Comparison of ENCODE assay signal across 1 cellular context in the genomic region with DNA sequence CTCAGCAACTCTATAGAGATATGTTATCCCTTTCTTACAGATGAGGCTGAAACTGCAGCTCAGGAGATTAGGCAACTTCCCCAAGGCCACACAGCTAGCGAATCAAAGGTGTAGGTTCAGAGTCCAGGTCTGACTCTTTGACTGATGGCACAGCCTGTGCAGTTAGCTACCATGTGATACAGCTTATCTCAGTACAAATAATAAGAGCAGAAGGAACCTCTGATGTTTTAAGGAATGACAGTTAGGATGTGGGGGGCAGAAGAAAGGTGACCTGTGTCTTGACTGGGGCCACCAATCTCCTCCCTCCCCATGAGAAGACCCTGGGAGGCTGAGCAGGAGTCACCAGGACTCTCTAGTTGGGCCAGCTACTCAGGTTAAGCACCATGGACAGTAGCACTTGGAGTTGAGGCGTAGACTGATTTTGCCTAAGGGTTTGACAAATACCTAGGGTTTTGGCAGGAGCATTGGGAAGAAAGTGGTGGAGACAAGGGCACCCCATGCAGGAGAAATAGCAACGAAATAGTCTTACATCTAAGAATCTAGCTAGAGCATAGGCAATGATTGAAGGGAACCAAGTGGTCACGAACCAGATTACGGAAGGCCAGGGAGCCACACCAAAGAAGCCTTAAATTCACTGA.
TF ChIP-seq lines count a peak whose summit lies in the region.

No MANE protein-coding gene starts in this region.

TF ChIP-seq in HepG2, 621 proteins besides CTCF, POLR2A, EP300 and RAD21 (continued from another document and continues in another):
- TF ChIP-seq, protein P1, sequence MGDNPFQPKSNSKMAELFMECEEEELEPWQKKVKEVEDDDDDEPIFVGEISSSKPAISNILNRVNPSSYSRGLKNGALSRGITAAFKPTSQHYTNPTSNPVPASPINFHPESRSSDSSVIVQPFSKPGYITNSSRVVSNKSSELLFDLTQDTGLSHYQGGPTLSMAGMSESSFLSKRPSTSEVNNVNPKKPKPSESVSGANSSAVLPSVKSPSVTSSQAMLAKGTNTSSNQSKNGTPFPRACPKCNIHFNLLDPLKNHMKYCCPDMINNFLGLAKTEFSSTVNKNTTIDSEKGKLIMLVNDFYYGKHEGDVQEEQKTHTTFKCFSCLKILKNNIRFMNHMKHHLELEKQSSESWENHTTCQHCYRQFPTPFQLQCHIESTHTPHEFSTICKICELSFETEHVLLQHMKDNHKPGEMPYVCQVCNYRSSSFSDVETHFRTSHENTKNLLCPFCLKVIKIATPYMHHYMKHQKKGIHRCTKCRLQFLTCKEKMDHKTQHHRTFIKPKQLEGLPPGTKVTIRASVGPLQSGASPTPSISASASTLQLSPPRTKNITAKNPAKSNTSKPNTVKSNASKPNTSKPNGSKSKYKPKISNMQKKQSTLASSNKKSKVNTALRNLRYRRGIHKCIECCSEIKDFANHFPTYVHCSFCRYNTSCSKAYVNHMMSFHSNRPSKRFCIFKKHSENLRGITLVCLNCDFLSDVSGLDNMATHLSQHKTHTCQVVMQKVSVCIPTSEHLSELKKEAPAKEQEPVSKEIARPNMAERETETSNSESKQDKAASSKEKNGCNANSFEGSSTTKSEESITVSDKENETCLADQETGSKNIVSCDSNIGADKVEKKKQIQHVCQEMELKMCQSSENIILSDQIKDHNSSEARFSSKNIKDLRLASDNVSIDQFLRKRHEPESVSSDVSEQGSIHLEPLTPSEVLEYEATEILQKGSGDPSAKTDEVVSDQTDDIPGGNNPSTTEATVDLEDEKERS (CRISPR knock-in tag; IDR thresholded peaks at IDR 0.05): peak; percentile 97
- peak; percentile 32; the same call in 1 of the 2 replicates for TF ChIP-seq HIVEP1 (CRISPR knock-in tag; IDR thresholded peaks at IDR 0.05)
- TF ChIP-seq ZNF431 (CRISPR knock-in tag; IDR thresholded peaks at IDR 0.05; ENCODE audit: borderline replicate concordance, low read depth): no peak
- TF ChIP-seq ZNF382 (CRISPR knock-in tag; IDR thresholded peaks at IDR 0.05; ENCODE audit: borderline replicate concordance): no peak
- TF ChIP-seq, protein P2, sequence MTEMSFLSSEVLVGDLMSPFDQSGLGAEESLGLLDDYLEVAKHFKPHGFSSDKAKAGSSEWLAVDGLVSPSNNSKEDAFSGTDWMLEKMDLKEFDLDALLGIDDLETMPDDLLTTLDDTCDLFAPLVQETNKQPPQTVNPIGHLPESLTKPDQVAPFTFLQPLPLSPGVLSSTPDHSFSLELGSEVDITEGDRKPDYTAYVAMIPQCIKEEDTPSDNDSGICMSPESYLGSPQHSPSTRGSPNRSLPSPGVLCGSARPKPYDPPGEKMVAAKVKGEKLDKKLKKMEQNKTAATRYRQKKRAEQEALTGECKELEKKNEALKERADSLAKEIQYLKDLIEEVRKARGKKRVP (CRISPR knock-in tag; IDR thresholded peaks at IDR 0.05): peak in 1 of 2 experiments; percentile 90; a peak in 2 of 4 replicates
- TF ChIP-seq JUN (CRISPR knock-in tag; IDR thresholded peaks at IDR 0.05): peak; percentile 89
- TF ChIP-seq ZNF331 (CRISPR knock-in tag; IDR thresholded peaks at IDR 0.05): peak; percentile 98
- peak; percentile 91 for TF ChIP-seq SAP130 (CRISPR knock-in tag; IDR thresholded peaks at IDR 0.05; ENCODE audit: low read depth)
- TF ChIP-seq, protein P3, sequence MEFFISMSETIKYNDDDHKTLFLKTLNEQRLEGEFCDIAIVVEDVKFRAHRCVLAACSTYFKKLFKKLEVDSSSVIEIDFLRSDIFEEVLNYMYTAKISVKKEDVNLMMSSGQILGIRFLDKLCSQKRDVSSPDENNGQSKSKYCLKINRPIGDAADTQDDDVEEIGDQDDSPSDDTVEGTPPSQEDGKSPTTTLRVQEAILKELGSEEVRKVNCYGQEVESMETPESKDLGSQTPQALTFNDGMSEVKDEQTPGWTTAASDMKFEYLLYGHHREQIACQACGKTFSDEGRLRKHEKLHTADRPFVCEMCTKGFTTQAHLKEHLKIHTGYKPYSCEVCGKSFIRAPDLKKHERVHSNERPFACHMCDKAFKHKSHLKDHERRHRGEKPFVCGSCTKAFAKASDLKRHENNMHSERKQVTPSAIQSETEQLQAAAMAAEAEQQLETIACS (CRISPR knock-in tag; IDR thresholded peaks at IDR 0.05): peak; percentile 13; the same call in 1 of the 2 replicates
- no peak for TF ChIP-seq PRMT3 (CRISPR knock-in tag; IDR thresholded peaks at IDR 0.05; ENCODE audit: borderline replicate concordance, low read depth)
- peak; percentile 99 for TF ChIP-seq NCOA2 (CRISPR knock-in tag; IDR thresholded peaks at IDR 0.05)
- TF ChIP-seq HMGA1 (CRISPR knock-in tag; conservative IDR thresholded peaks at IDR 0.05): no peak
- peak; percentile 71; the same call in 1 of the 2 replicates for TF ChIP-seq ZNF350 (CRISPR knock-in tag; IDR thresholded peaks at IDR 0.05; ENCODE audit: borderline replicate concordance, low read depth)
- TF ChIP-seq KAT8 (CRISPR knock-in tag; IDR thresholded peaks at IDR 0.05): peak; percentile 87
- TF ChIP-seq IRX3 (CRISPR knock-in tag; IDR thresholded peaks at IDR 0.05; ENCODE audit: borderline replicate concordance, low read depth): peak; percentile 28; the same call in 1 of the 2 replicates
- peak; percentile 17 for TF ChIP-seq IKZF4 (CRISPR knock-in tag; IDR thresholded peaks at IDR 0.05; ENCODE audit: borderline replicate concordance, low read depth, not compliant biosample characterization)
- peak; percentile 56; the same call in 1 of the 2 replicates for TF ChIP-seq ARHGAP35 (CRISPR knock-in tag; IDR thresholded peaks at IDR 0.05; ENCODE audit: borderline replicate concordance)
- TF ChIP-seq ZNF256 (CRISPR knock-in tag; conservative IDR thresholded peaks at IDR 0.05): peak; percentile 89; the same call in 1 of the 2 replicates
- TF ChIP-seq ZNF678 (CRISPR knock-in tag; IDR thresholded peaks at IDR 0.05): peak; percentile 86; the same call in 1 of the 2 replicates
- TF ChIP-seq, protein P4, sequence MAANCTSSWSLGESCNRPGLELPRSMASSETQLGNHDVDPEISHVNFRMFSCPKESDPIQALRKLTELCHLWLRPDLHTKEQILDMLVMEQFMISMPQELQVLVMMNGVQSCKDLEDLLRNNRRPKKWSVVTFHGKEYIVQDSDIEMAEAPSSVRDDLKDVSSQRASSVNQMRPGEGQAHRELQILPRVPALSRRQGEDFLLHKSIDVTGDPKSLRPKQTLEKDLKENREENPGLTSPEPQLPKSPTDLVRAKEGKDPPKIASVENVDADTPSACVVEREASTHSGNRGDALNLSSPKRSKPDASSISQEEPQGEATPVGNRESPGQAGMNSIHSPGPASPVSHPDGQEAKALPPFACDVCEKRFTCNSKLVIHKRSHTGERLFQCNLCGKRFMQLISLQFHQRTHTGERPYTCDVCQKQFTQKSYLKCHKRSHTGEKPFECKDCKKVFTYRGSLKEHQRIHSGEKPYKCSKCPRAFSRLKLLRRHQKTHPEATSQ (CRISPR knock-in tag; IDR thresholded peaks at IDR 0.05; ENCODE audit: borderline replicate concordance): peak; percentile 95; the same call in 1 of the 2 replicates
- TF ChIP-seq SKI (IDR thresholded peaks at IDR 0.05; ENCODE audit: partially characterized antibody): peak; percentile 75
- TF ChIP-seq ARNT2 (CRISPR knock-in tag; IDR thresholded peaks at IDR 0.05; ENCODE audit: low read depth): peak; percentile 83
- no peak for TF ChIP-seq ZNF101 (CRISPR knock-in tag; IDR thresholded peaks at IDR 0.05; ENCODE audit: borderline replicate concordance, low read depth)
- no peak for TF ChIP-seq ZNF776 (CRISPR knock-in tag; IDR thresholded peaks at IDR 0.05)
- TF ChIP-seq ZZZ3 (CRISPR knock-in tag; IDR thresholded peaks at IDR 0.05; ENCODE audit: borderline replicate concordance): peak; percentile 67; the same call in 1 of the 2 replicates
- TF ChIP-seq ZNF337 (CRISPR knock-in tag; IDR thresholded peaks at IDR 0.05; ENCODE audit: borderline replicate concordance, low read depth): peak; percentile 90; the same call in 1 of the 2 replicates
- peak; percentile 84; the same call in 1 of the 2 replicates for TF ChIP-seq ZNF766 (CRISPR knock-in tag; IDR thresholded peaks at IDR 0.05; ENCODE audit: borderline replicate concordance)
- no peak; the same call in 1 of the 2 replicates for TF ChIP-seq CCDC6 (CRISPR knock-in tag; IDR thresholded peaks at IDR 0.05)
- peak; percentile 95; the same call in 1 of the 2 replicates for TF ChIP-seq ZNF788 (CRISPR knock-in tag; IDR thresholded peaks at IDR 0.05; ENCODE audit: borderline replicate concordance)
- no peak for TF ChIP-seq ZSCAN30 (CRISPR knock-in tag; IDR thresholded peaks at IDR 0.05)
- TF ChIP-seq MZF1 (CRISPR knock-in tag; IDR thresholded peaks at IDR 0.05; ENCODE audit: borderline replicate concordance): no peak
- TF ChIP-seq ZNF207 (IDR thresholded peaks at IDR 0.05; ENCODE audit: borderline replicate concordance): no peak
- 0 out of 2 replicates have a peak, but pooled peaks have one; percentile 66 for TF ChIP-seq ZBTB8A (CRISPR knock-in tag; IDR thresholded peaks at IDR 0.05; ENCODE audit: borderline replicate concordance, low read depth)
- TF ChIP-seq SRY (CRISPR knock-in tag; IDR thresholded peaks at IDR 0.05): peak; percentile 91; the same call in 1 of the 2 replicates
- TF ChIP-seq, protein P5, sequence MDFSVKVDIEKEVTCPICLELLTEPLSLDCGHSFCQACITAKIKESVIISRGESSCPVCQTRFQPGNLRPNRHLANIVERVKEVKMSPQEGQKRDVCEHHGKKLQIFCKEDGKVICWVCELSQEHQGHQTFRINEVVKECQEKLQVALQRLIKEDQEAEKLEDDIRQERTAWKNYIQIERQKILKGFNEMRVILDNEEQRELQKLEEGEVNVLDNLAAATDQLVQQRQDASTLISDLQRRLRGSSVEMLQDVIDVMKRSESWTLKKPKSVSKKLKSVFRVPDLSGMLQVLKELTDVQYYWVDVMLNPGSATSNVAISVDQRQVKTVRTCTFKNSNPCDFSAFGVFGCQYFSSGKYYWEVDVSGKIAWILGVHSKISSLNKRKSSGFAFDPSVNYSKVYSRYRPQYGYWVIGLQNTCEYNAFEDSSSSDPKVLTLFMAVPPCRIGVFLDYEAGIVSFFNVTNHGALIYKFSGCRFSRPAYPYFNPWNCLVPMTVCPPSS (IDR thresholded peaks at IDR 0.05): no peak
- TF ChIP-seq, protein P6, sequence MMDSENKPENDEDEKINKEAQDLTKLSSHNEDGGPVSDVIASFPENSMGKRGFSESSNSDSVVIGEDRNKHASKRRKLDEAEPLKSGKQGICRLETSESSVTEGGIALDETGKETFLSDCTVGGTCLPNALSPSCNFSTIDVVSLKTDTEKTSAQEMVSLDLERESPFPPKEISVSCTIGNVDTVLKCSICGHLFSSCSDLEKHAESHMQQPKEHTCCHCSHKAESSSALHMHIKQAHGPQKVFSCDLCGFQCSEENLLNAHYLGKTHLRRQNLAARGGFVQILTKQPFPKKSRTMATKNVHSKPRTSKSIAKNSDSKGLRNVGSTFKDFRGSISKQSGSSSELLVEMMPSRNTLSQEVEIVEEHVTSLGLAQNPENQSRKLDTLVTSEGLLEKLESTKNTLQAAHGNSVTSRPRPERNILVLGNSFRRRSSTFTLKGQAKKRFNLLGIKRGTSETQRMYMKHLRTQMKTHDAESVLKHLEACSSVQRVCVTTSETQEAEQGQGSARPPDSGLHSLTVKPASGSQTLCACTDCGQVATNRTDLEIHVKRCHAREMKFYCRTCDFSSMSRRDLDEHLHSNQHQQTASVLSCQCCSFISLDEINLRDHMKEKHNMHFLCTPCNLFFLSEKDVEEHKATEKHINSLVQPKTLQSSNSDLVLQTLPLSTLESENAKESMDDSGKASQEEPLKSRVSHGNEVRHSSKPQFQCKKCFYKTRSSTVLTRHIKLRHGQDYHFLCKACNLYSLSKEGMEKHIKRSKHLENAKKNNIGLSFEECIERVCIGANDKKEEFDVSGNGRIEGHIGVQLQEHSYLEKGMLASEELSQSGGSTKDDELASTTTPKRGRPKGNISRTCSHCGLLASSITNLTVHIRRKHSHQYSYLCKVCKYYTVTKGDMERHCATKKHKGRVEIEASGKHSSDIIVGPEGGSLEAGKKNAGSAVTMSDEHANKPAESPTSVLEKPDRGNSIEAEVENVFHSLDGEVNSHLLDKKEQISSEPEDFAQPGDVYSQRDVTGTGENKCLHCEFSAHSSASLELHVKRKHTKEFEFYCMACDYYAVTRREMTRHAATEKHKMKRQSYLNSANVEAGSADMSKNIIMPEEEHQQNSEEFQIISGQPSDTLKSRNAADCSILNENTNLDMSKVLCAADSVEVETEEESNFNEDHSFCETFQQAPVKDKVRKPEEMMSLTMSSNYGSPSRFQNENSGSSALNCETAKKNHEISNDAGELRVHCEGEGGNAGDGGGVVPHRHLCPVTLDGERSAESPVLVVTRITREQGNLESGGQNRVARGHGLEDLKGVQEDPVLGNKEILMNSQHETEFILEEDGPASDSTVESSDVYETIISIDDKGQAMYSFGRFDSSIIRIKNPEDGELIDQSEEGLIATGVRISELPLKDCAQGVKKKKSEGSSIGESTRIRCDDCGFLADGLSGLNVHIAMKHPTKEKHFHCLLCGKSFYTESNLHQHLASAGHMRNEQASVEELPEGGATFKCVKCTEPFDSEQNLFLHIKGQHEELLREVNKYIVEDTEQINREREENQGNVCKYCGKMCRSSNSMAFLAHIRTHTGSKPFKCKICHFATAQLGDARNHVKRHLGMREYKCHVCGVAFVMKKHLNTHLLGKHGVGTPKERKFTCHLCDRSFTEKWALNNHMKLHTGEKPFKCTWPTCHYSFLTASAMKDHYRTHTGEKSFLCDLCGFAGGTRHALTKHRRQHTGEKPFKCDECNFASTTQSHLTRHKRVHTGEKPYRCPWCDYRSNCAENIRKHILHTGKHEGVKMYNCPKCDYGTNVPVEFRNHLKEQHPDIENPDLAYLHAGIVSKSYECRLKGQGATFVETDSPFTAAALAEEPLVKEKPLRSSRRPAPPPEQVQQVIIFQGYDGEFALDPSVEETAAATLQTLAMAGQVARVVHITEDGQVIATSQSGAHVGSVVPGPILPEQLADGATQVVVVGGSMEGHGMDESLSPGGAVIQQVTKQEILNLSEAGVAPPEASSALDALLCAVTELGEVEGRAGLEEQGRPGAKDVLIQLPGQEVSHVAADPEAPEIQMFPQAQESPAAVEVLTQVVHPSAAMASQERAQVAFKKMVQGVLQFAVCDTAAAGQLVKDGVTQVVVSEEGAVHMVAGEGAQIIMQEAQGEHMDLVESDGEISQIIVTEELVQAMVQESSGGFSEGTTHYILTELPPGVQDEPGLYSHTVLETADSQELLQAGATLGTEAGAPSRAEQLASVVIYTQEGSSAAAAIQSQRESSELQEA (CRISPR knock-in tag; IDR thresholded peaks at IDR 0.05; ENCODE audit: not compliant biosample characterization): peak; percentile 88
- TF ChIP-seq ZNF232 (CRISPR knock-in tag; IDR thresholded peaks at IDR 0.05; ENCODE audit: borderline replicate concordance): peak; percentile 84; the same call in 1 of the 2 replicates
- TF ChIP-seq ZNF724P (CRISPR knock-in tag; IDR thresholded peaks at IDR 0.05; ENCODE audit: borderline replicate concordance): no peak
- no peak for TF ChIP-seq SRSF1 (optimal IDR thresholded peaks at IDR 0.05; ENCODE audit: low read depth, low read length)
- TF ChIP-seq RBAK (CRISPR knock-in tag; IDR thresholded peaks at IDR 0.05): peak; percentile 73
- TF ChIP-seq PTBP1 (IDR thresholded peaks at IDR 0.05; ENCODE audit: low read depth, low read length, poor library complexity, severe bottlenecking): no peak
- peak; percentile 78; the same call in 2 of the 3 replicates for TF ChIP-seq MXI1 (IDR thresholded peaks at IDR 0.05; ENCODE audit: borderline replicate concordance, low read depth, low read length)
- TF ChIP-seq, protein P7, sequence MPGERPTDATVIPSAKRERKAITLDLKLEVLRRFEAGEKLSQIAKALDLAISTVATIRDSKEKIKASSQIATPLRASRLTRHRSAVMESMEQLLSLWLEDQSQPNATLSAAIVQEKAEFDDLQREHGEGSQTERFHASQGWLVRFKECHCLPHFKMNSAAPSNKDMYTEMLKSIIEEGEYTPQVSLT (CRISPR knock-in tag; IDR thresholded peaks at IDR 0.05; ENCODE audit: borderline replicate concordance, low read depth): no peak
- peak; percentile 99 for TF ChIP-seq ERF (CRISPR knock-in tag; IDR thresholded peaks at IDR 0.05)
